In the genomic region with DNA sequence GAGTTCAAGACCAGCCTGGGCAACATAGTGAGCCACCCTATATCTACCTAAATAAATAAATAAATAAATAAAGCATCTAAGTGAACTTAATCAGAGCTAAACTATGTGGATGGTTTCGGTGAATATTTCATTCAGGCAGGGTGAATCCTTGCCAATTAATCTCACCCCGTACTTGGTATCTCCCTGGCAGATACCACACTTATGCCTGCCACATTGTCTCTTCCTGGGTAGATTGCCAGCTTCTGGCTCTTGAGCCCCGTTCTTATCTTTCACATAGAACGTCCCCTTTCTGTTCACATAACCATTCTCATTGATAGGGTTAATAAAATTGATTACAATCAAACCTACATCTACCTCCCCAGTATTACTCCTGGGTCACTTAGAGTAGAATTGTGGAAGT, we compare ENCODE assay signal across 1 cellular context.
TF ChIP-seq lines count a peak whose summit lies in the region.

No MANE protein-coding gene starts in this region.

TF ChIP-seq in H1, 55 proteins besides CTCF, POLR2A, EP300 and RAD21:
- no peak for TF ChIP-seq TAF7 (optimal IDR thresholded peaks at IDR 0.05; ENCODE audit: borderline replicate concordance, low read depth, low read length)
- no peak for TF ChIP-seq SIRT6 (IDR thresholded peaks at IDR 0.05; ENCODE audit: low read length)
- no peak for TF ChIP-seq POLR2AphosphoS5 (IDR thresholded peaks at IDR 0.05; ENCODE audit: low read depth, low read length)
- TF ChIP-seq RFX5 (IDR thresholded peaks at IDR 0.05; ENCODE audit: borderline replicate concordance, low read depth, low read length) = no peak
- TF ChIP-seq KDM5A (IDR thresholded peaks at IDR 0.05; ENCODE audit: low read length) = no peak
- no peak for TF ChIP-seq NRF1 (IDR thresholded peaks at IDR 0.05; ENCODE audit: low read depth, low read length)
- TF ChIP-seq USF2 (IDR thresholded peaks at IDR 0.05; ENCODE audit: low read length) = no peak
- TF ChIP-seq, protein P1, sequence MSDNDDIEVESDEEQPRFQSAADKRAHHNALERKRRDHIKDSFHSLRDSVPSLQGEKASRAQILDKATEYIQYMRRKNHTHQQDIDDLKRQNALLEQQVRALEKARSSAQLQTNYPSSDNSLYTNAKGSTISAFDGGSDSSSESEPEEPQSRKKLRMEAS (IDR thresholded peaks at IDR 0.05) = no peak
- no peak for TF ChIP-seq RBBP5 (IDR thresholded peaks at IDR 0.05; ENCODE audit: borderline replicate concordance, low read depth, low read length)
- TF ChIP-seq ZNF274 (IDR thresholded peaks at IDR 0.05; ENCODE audit: borderline replicate concordance, extremely low read depth, low read length) = no peak
- TF ChIP-seq POU5F1 (IDR thresholded peaks at IDR 0.05; ENCODE audit: low read depth, low read length) = no peak
- no peak for TF ChIP-seq BRCA1 (IDR thresholded peaks at IDR 0.05; ENCODE audit: low read depth, low read length)
- no peak for TF ChIP-seq CHD2 (IDR thresholded peaks at IDR 0.05; ENCODE audit: low read length)
- TF ChIP-seq BACH1 (IDR thresholded peaks at IDR 0.05; ENCODE audit: low read length) = no peak
- no peak for TF ChIP-seq FOSL1 (IDR thresholded peaks at IDR 0.05; ENCODE audit: insufficient read depth, low read depth, low read length)
- TF ChIP-seq E2F6 (IDR thresholded peaks at IDR 0.05) = no peak
- TF ChIP-seq ATF3 (IDR thresholded peaks at IDR 0.05; ENCODE audit: insufficient read depth, low read depth, low read length) = no peak
- TF ChIP-seq MAFK (IDR thresholded peaks at IDR 0.05; ENCODE audit: low read depth, low read length) = no peak
- TF ChIP-seq CTBP2 (IDR thresholded peaks at IDR 0.05; ENCODE audit: borderline replicate concordance, insufficient read depth, insufficient read length, low read length) = no peak
